21 cellular contexts compared by ENCODE assay signal in genomic region chr11:134544095-134544815, GRCh38.
DNase-seq lines count a peak whose midpoint lies in the region; ATAC-seq and TF ChIP-seq lines count a peak whose summit lies in the region.
"Had no signal": no experiment of that assay in that cellular context is flagged by ENCODE, and none has a peak within 500 bp of the region (broad histone marks: within the 10 kb centered on the region; RNA-seq: fewer than 3 reads in every experiment).

No MANE protein-coding gene starts in this region.

- H3K27ac Mint-ChIP-seq in type B pancreatic cell, result peak overlapping the region; percentile 97
- H3K27ac Mint-ChIP-seq: B cell had no signal

- no peak for TF ChIP-seq CTCF in type B pancreatic cell (conservative IDR thresholded peaks at IDR 0.05)

- H3K27me3 ChIP-seq in NT2/D1 (ENCODE audit: insufficient read depth, insufficient read length), result no peaks in the 10 kb centered on the region

- H3K4me3 ChIP-seq in NT2/D1 (ENCODE audit: insufficient read length, low read depth), result no peak overlapping the region
- H3K4me3 ChIP-seq: GM23248, HAP-1 had no signal

- ATAC-seq in left ventricle myocardium superior, result no peak
- ATAC-seq in left lobe of liver, result no peak
- ATAC-seq in GM19397 (IDR thresholded peaks at IDR 0.05; ENCODE audit: unreplicated experiment), result no peak

- H3K4me1 ChIP-seq in NT2/D1 (ENCODE audit: insufficient read depth, insufficient read length), result peaks cover 12% of the 10 kb centered on the region
- H3K4me1 ChIP-seq: HAP-1 had no signal

- DNase-seq in cardiac septum (ENCODE audit: low spot score) (peak; percentile 39), left ventricle myocardium superior (no peak), NT2/D1 (ENCODE audit: low read depth, low spot score) (peak; percentile 27), left lobe of liver (ENCODE audit: low spot score) (peak; percentile 24), type B pancreatic cell (ENCODE audit: extremely low spot score, unreplicated experiment) (no peak), NCI-H2196 treated with DMSO at 0.1 percent for 48 hours (lab: John Stamatoyannopoulos, UW; ENCODE audit: unreplicated experiment) (no peak)
- no peak for DNase-seq in stimulated activated CD8-positive, alpha-beta memory T cell treated with anti-CD3 and anti-CD28 coated beads, Interleukin-4, amount 100 ng/mL, for 48 hours
- DNase-seq: DMS53, EL, GM23248, MV-4-11, NCI-H1694, NCI-H2081, NCI-H2171 treated with DMSO at 0.1 percent for 48 hours, NCI-H446, NCI-H526, Right ventricle myocardium superior had no signal

- peaks cover 7% of the 10 kb centered on the region for H3K27me3 Mint-ChIP-seq in type B pancreatic cell
- H3K27me3 Mint-ChIP-seq: B cell had no signal

- no peaks in the 10 kb centered on the region for H3K9me3 Mint-ChIP-seq in type B pancreatic cell

- H3K36me3 Mint-ChIP-seq in type B pancreatic cell, result peaks cover 3% of the 10 kb centered on the region
- H3K36me3 Mint-ChIP-seq: CD14-positive monocyte had no signal

- H3K36me3 ChIP-seq in NT2/D1 (ENCODE audit: insufficient read depth, insufficient read length, low read length), result no peaks in the 10 kb centered on the region
- H3K36me3 ChIP-seq: HAP-1 had no signal

- intact Hi-C loops in cardiac septum (cut with DNase I) (no loop called here), left ventricle myocardium superior (cut with micrococcal nuclease) (no loop called here)

- H3K9ac ChIP-seq in NT2/D1 (ENCODE audit: insufficient read length, low read depth), result no peak overlapping the region
- H3K9ac ChIP-seq: GM23248 had no signal

- H3K9me3 ChIP-seq in NT2/D1 (ENCODE audit: insufficient read depth, low read length), result peaks cover 5% of the 10 kb centered on the region; the same call in 1 of the 2 replicates
- H3K9me3 ChIP-seq: HAP-1 had no signal

- no peak overlapping the region for H3K4me3 Mint-ChIP-seq in type B pancreatic cell
- H3K4me3 Mint-ChIP-seq: B cell, CD14-positive monocyte had no signal

- peaks cover 27% of the 10 kb centered on the region for H3K4me1 Mint-ChIP-seq in type B pancreatic cell (ENCODE audit: unreplicated experiment)
- H3K4me1 Mint-ChIP-seq: B cell, CD14-positive monocyte had no signal

Comparison
In these comparisons a context has a peak if more than half of its experiments do, and no peak if none do; other contexts are left out.
1. DNase-seq: peak in cardiac septum (single experiment), NT2/D1 (single experiment) and left lobe of liver (single experiment); none in left ventricle myocardium superior (single experiment), type B pancreatic cell (single experiment), NCI-H2196 treated with DMSO at 0.1 percent for 48 hours (single experiment) and stimulated activated CD8-positive, alpha-beta memory T cell treated with anti-CD3 and anti-CD28 coated beads, Interleukin-4, amount 100 ng/mL, for 48 hours (single experiment).